13 cellular contexts compared by ENCODE assay signal in genomic region chr3:9622438-9622837, GRCh38.
"Had no signal": no experiment of that assay in that cellular context is flagged by ENCODE, and none has a peak within 500 bp of the region (broad histone marks: within the 10 kb centered on the region; RNA-seq: fewer than 3 reads in every experiment).

No MANE protein-coding gene starts in this region.

- H3K27ac Mint-ChIP-seq: activated CD4-positive, alpha-beta T cell treated with anti-CD3 and anti-CD28 coated beads, Interleukin-2, amount 10 ng/mL, durations not matched to agents 24 days and 14 days; activated naive CD4-positive, alpha-beta T cell treated with anti-CD3 and anti-CD28 coated beads, Interleukin-2, amount 10 ng/mL, durations not matched to agents 7 days and 5 days; nephron progenitor cell had no signal

- H3K36me3 ChIP-seq: colonic mucosa, suprapubic skin, upper lobe of right lung had no signal

- H3K4me3 ChIP-seq: colonic mucosa, suprapubic skin, upper lobe of right lung had no signal

- H3K9me3 ChIP-seq: colonic mucosa, suprapubic skin, upper lobe of right lung had no signal

- H3K36me3 Mint-ChIP-seq: activated naive CD4-positive, alpha-beta T cell treated with anti-CD3 and anti-CD28 coated beads, Interleukin-2, amount 10 ng/mL, durations not matched to agents 7 days and 5 days had no signal

- H3K27me3 ChIP-seq: colonic mucosa, upper lobe of right lung had no signal

- H3K27ac ChIP-seq: colonic mucosa, foreskin keratinocyte, suprapubic skin, upper lobe of right lung had no signal

- H3K4me1 ChIP-seq: colonic mucosa, foreskin keratinocyte, suprapubic skin, upper lobe of right lung had no signal

- ATAC-seq: left lobe of liver, upper lobe of right lung had no signal

- DNase-seq: activated CD4-positive, alpha-beta T cell treated with anti-CD3 and anti-CD28 coated beads, Interleukin-2, amount 10 ng/mL, durations not matched to agents 24 days and 14 days; activated CD8-positive, alpha-beta memory T cell treated with anti-CD3 and anti-CD28 coated beads for 24 hours; activated naive CD4-positive, alpha-beta T cell treated with anti-CD3 and anti-CD28 coated beads, Interleukin-2, amount 10 ng/mL, durations not matched to agents 7 days and 5 days; colonic mucosa; effector CD4-positive, alpha-beta T cell; head of caudate nucleus; nephron progenitor cell; stimulated activated CD4-positive, alpha-beta T cell treated with anti-CD3 and anti-CD28 coated beads, Interleukin-2, amount 100 ng/mL, for 48 hours; stimulated activated naive CD4-positive, alpha-beta T cell treated with Interleukin-2 at 50 U/mL for 16 hours; upper lobe of right lung had no signal

- H3K4me1 Mint-ChIP-seq: activated CD4-positive, alpha-beta T cell treated with anti-CD3 and anti-CD28 coated beads, Interleukin-2, amount 10 ng/mL, durations not matched to agents 24 days and 14 days; activated naive CD4-positive, alpha-beta T cell treated with anti-CD3 and anti-CD28 coated beads, Interleukin-2, amount 10 ng/mL, durations not matched to agents 7 days and 5 days; nephron progenitor cell had no signal

- H3K4me3 Mint-ChIP-seq: activated CD4-positive, alpha-beta T cell treated with anti-CD3 and anti-CD28 coated beads, Interleukin-2, amount 10 ng/mL, durations not matched to agents 24 days and 14 days; activated naive CD4-positive, alpha-beta T cell treated with anti-CD3 and anti-CD28 coated beads, Interleukin-2, amount 10 ng/mL, durations not matched to agents 7 days and 5 days; nephron progenitor cell had no signal
